ENCODE assay signal across 1 cellular context in the genomic region with DNA sequence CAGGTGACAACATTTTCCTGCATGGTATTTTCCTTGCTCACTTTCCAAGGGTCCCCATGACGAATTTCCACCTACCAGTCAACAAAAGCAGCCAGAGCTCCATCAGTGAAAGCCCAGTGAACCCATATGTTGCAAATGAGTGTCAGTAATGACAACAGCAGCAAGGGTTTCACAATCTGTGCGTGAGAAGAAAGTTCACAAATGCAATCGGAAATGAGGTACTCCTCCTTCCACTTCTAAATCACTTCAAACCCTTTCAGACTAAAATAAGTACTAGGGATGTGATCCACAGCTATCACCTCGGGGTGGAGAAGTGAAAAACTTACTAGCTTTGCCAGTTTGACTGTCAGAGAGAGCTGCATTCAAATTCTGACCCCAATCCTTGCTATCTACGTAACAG.
TF ChIP-seq lines count a peak whose summit lies in the region.

No MANE protein-coding gene starts in this region.

TF ChIP-seq in GM12878, 131 proteins besides CTCF, POLR2A, EP300 and RAD21 (continued from another document):
- TF ChIP-seq, protein P1, sequence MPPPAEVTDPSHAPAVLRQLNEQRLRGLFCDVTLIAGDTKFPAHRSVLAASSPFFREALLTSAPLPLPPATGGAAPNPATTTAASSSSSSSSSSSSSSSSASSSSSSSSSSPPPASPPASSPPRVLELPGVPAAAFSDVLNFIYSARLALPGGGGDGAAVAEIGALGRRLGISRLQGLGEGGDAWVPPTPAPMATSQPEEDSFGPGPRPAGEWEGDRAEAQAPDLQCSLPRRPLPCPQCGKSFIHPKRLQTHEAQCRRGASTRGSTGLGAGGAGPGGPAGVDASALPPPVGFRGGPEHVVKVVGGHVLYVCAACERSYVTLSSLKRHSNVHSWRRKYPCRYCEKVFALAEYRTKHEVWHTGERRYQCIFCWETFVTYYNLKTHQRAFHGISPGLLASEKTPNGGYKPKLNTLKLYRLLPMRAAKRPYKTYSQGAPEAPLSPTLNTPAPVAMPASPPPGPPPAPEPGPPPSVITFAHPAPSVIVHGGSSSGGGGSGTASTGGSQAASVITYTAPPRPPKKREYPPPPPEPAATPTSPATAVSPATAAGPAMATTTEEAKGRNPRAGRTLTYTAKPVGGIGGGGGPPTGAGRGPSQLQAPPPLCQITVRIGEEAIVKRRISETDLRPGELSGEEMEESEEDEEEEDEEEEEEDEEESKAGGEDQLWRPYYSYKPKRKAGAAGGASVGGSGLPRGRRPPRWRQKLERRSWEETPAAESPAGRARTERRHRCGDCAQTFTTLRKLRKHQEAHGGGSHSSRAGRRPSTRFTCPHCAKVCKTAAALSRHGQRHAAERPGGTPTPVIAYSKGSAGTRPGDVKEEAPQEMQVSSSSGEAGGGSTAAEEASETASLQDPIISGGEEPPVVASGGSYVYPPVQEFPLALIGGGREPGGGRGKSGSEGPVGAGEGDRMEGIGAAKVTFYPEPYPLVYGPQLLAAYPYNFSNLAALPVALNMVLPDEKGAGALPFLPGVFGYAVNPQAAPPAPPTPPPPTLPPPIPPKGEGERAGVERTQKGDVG (CRISPR knock-in tag; IDR thresholded peaks at IDR 0.05), result no peak
- TF ChIP-seq, protein P2, sequence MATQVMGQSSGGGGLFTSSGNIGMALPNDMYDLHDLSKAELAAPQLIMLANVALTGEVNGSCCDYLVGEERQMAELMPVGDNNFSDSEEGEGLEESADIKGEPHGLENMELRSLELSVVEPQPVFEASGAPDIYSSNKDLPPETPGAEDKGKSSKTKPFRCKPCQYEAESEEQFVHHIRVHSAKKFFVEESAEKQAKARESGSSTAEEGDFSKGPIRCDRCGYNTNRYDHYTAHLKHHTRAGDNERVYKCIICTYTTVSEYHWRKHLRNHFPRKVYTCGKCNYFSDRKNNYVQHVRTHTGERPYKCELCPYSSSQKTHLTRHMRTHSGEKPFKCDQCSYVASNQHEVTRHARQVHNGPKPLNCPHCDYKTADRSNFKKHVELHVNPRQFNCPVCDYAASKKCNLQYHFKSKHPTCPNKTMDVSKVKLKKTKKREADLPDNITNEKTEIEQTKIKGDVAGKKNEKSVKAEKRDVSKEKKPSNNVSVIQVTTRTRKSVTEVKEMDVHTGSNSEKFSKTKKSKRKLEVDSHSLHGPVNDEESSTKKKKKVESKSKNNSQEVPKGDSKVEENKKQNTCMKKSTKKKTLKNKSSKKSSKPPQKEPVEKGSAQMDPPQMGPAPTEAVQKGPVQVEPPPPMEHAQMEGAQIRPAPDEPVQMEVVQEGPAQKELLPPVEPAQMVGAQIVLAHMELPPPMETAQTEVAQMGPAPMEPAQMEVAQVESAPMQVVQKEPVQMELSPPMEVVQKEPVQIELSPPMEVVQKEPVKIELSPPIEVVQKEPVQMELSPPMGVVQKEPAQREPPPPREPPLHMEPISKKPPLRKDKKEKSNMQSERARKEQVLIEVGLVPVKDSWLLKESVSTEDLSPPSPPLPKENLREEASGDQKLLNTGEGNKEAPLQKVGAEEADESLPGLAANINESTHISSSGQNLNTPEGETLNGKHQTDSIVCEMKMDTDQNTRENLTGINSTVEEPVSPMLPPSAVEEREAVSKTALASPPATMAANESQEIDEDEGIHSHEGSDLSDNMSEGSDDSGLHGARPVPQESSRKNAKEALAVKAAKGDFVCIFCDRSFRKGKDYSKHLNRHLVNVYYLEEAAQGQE (IDR thresholded peaks at IDR 0.05; ENCODE audit: low read depth, low read length), result no peak
- TF ChIP-seq BACH1 (IDR thresholded peaks at IDR 0.05; ENCODE audit: borderline replicate concordance), result no peak
- TF ChIP-seq SPI1 (IDR thresholded peaks at IDR 0.05; ENCODE audit: borderline replicate concordance, insufficient read depth, low read depth, low read length), result peak; percentile 36
- TF ChIP-seq NFXL1 (IDR thresholded peaks at IDR 0.05; ENCODE audit: borderline replicate concordance), result no peak
- peak; percentile 69 for TF ChIP-seq CREB1 (IDR thresholded peaks at IDR 0.05; ENCODE audit: low read depth)
- TF ChIP-seq BCL11A (IDR thresholded peaks at IDR 0.05; ENCODE audit: low read depth, low read length), result peak; percentile 31; the same call in 1 of the 2 replicates
- TF ChIP-seq GABPA (IDR thresholded peaks at IDR 0.05; ENCODE audit: low read depth), result peak; percentile 43; the same call in 1 of the 2 replicates
- TF ChIP-seq RUNX3 (IDR thresholded peaks at IDR 0.05; ENCODE audit: low read length), result peak; percentile 58; the same call in 1 of the 2 replicates
- TF ChIP-seq HDAC2 (IDR thresholded peaks at IDR 0.05), result no peak
- TF ChIP-seq YBX1 (IDR thresholded peaks at IDR 0.05), result no peak
- TF ChIP-seq IKZF2 (IDR thresholded peaks at IDR 0.05), result peak; percentile 24 to 53; a peak in 2 of 4 replicates
- no peak for TF ChIP-seq ZSCAN29 (IDR thresholded peaks at IDR 0.05)
- TF ChIP-seq ATF7 (IDR thresholded peaks at IDR 0.05; ENCODE audit: low read depth), result 0 out of 2 replicates have a peak, but pooled peaks have one; percentile 12
- peak; percentile 87 for TF ChIP-seq NFIC (IDR thresholded peaks at IDR 0.05; ENCODE audit: low read depth, low read length)
- no peak for TF ChIP-seq HDGF (IDR thresholded peaks at IDR 0.05)
- no peak for TF ChIP-seq TBL1XR1 (IDR thresholded peaks at IDR 0.05; ENCODE audit: low read depth, low read length)
- TF ChIP-seq IRF4 (IDR thresholded peaks at IDR 0.05; ENCODE audit: low read depth, low read length), result peak; percentile 26; the same call in 1 of the 2 replicates
- TF ChIP-seq IKZF1 (conservative IDR thresholded peaks at IDR 0.05), result peak; percentile 58
- TF ChIP-seq MEF2A (IDR thresholded peaks at IDR 0.05; ENCODE audit: insufficient read depth, low read depth, low read length), result 0 out of 2 replicates have a peak, but pooled peaks have one; percentile 52
- TF ChIP-seq POU2F2 (IDR thresholded peaks at IDR 0.05; ENCODE audit: borderline replicate concordance, low read depth, low read length), result 0 out of 3 replicates have a peak, but pooled peaks have one; percentile 10
- TF ChIP-seq EED (IDR thresholded peaks at IDR 0.05; ENCODE audit: low read depth), result peak; percentile 92
- peak; percentile 34; the same call in 1 of the 2 replicates for TF ChIP-seq MTA2 (IDR thresholded peaks at IDR 0.05; ENCODE audit: low read depth)
- no peak for TF ChIP-seq HDAC6 (IDR thresholded peaks at IDR 0.05; ENCODE audit: unreplicated experiment)
- TF ChIP-seq, protein P3, sequence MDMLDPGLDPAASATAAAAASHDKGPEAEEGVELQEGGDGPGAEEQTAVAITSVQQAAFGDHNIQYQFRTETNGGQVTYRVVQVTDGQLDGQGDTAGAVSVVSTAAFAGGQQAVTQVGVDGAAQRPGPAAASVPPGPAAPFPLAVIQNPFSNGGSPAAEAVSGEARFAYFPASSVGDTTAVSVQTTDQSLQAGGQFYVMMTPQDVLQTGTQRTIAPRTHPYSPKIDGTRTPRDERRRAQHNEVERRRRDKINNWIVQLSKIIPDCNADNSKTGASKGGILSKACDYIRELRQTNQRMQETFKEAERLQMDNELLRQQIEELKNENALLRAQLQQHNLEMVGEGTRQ (IDR thresholded peaks at IDR 0.05; ENCODE audit: borderline replicate concordance, low read depth, low read length), result no peak
- 0 out of 2 replicates have a peak, but pooled peaks have one; percentile 41 for TF ChIP-seq NR2F1 (conservative IDR thresholded peaks at IDR 0.05)
- TF ChIP-seq CREM (IDR thresholded peaks at IDR 0.05; ENCODE audit: low read depth), result peak; percentile 75; the same call in 1 of the 2 replicates
- no peak for TF ChIP-seq MYB (IDR thresholded peaks at IDR 0.05; ENCODE audit: borderline replicate concordance, low read depth, low read length)
